ENCODE assay signal across 9 cellular contexts in the genomic region with DNA sequence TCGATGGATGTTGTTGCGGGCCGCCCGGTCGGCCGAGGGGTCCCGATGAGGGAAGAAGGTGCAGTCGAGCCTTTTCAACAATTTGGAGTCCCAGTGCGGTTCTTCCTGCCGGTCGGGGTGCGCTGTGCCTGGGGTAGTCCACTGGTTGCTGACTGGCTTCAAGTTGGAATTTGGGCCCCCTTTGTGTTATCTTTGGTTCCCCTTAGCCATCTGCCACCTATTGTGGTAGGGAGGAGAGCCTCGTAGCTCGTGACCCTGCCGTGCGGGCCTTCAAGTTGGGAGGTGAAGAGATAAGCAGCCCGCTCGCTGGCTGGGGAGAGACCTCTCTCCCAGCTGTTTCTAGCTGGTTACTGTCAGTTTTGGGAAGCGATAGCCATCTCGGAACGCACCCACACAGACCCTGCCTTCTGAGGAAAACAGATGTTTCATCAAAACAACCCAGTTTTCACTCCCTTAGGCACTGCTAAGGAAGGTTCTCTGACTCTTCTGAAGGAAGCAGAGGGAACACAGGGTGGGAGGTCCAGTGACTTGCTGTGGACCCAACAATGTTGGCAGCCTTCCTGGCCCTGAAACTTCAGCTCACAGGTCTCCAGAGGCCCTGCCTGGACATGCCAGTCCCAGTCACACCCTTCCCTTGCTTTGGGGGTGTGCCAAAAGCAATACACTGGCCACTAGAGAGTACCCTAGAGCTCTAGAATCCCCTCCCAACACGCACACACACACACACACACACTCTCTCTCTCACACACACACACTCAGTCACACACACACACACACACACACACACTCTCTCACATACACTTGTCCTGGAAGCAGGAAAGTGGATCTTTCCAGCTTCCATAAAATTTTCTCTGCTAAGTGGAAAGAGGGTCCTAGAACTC. TPM values are rescaled to one million over a fixed set of nuclear protein-coding genes. Genes with fewer than 3 reads are reported as not detected.
DNase-seq lines count a peak whose midpoint lies in the region; ATAC-seq and TF ChIP-seq lines count a peak whose summit lies in the region.
"Had no signal": no experiment of that assay in that cellular context is flagged by ENCODE, and none has a peak within 500 bp of the region (broad histone marks: within the 10 kb centered on the region; RNA-seq: fewer than 3 reads in every experiment).

No MANE protein-coding gene starts in this region.

- no peaks in the 10 kb centered on the region for H3K9me3 ChIP-seq in OCI-LY3 (ENCODE audit: insufficient read depth, low read length)
- H3K9me3 ChIP-seq in adipocyte (ENCODE audit: control insufficient read depth, low read length), result no peaks in the 10 kb centered on the region

- no peak overlapping the region for H2AFZ ChIP-seq in OCI-LY3 (ENCODE audit: low read depth, low read length)

- peak; percentile 60 for ATAC-seq in Right ventricle myocardium inferior
- no peak for ATAC-seq in HG02870 (IDR thresholded peaks at IDR 0.05; ENCODE audit: unreplicated experiment)

- H3K27me3 ChIP-seq in H7 (ENCODE audit: control insufficient read depth, insufficient read depth, low read length) (peaks cover 77% of the 10 kb centered on the region), OCI-LY3 (ENCODE audit: low read depth, low read length) (no peaks in the 10 kb centered on the region), adipocyte (replicated peaks; ENCODE audit: control insufficient read depth, insufficient read depth, low read length) (no peaks in the 10 kb centered on the region)

- H3K79me2 ChIP-seq in OCI-LY3 (ENCODE audit: low read length), result peaks cover 57% of the 10 kb centered on the region

- peaks cover 58% of the 10 kb centered on the region for H4K20me1 ChIP-seq in OCI-LY3 (ENCODE audit: insufficient read depth, low read length)

- H3K9ac ChIP-seq in OCI-LY3 (ENCODE audit: low read length) (peak overlapping the region; percentile 98), adipocyte (ENCODE audit: low read length) (peak overlapping the region; percentile 97)

- H3K36me3 ChIP-seq in H7 (replicated peaks; ENCODE audit: control insufficient read depth, insufficient read depth, low read length), result no peaks in the 10 kb centered on the region
- peaks cover 52% of the 10 kb centered on the region for H3K36me3 ChIP-seq in OCI-LY3 (replicated peaks; ENCODE audit: low read depth, low read length)
- peaks cover 22% of the 10 kb centered on the region for H3K36me3 ChIP-seq in adipocyte (ENCODE audit: control insufficient read depth, insufficient read depth, low read length, severe bottlenecking)

- peak overlapping the region; percentile 96 for H3K4me2 ChIP-seq in OCI-LY3 (ENCODE audit: low read length)

- peaks cover 40% of the 10 kb centered on the region for H3K4me1 ChIP-seq in OCI-LY3 (ENCODE audit: low read length)
- H3K4me1 ChIP-seq in adipocyte (ENCODE audit: control insufficient read depth, insufficient read depth, low read length), result peaks cover 34% of the 10 kb centered on the region

- H3K4me3 ChIP-seq in H7 (ENCODE audit: insufficient read depth, low read depth, low read length) (peak overlapping the region; percentile 69), OCI-LY3 (ENCODE audit: low read length) (peak overlapping the region; percentile 84), adipocyte (ENCODE audit: low read length) (peak overlapping the region; percentile 97)

- intact Hi-C loops in Right ventricle myocardium inferior (cut with DNase I), result loop anchor here (2.0 kb wide), 1 partner anchor 20 kb away; no protein-coding TSS in a partner anchor

- H3K27ac ChIP-seq in OCI-LY3 (ENCODE audit: low read length), result peak overlapping the region; percentile 72

- DNase-seq in C1 segment of cervical spinal cord (lab: John Stamatoyannopoulos, UW), result peak in 12 of 14 donors; percentile 42 to 84 (median 70)
- DNase-seq in H7, result peak; percentile 53
- DNase-seq in adipocyte (ENCODE audit: low read depth), result peak; percentile 94
- peak; percentile 91 for DNase-seq in Right ventricle myocardium inferior (ENCODE audit: missing footprints)
- DNase-seq in nucleus accumbens (lab: John Stamatoyannopoulos, UW), result peak in 51 of 56 donors; percentile 30 to 85 (median 69)
- no peak for DNase-seq in NCI-H1048 (lab: John Stamatoyannopoulos, UW)

- TF ChIP-seq CTCF in OCI-LY3 (IDR thresholded peaks at IDR 0.05; ENCODE audit: low read depth, low read length), result peak; percentile 46

RNA-seq across cellular contexts. Expression of a gene that starts 1.0 kb away (rescaled TPM):
- 7.2 and 8.7 TPM in 2 replicates for total RNA-seq in H7 (2014; rRNA removed; shearing (Covaris generic))
- 44.8 TPM for total RNA-seq in Right ventricle myocardium inferior

RNA-seq across cellular contexts. Expression of a gene that starts 44.6 kb away (rescaled TPM):
- total RNA-seq in H7 (2014; rRNA removed; shearing (Covaris generic)), result not detected in 2 replicates
- total RNA-seq in Right ventricle myocardium inferior, result 7.7 TPM
- total RNA-seq: T-helper 2 cell treated with Interferon-gamma antibody and Interleukin-4, amounts not matched to agents 100 ng/mL and 5 ng/mL, for 36 hours had no signal
